In the genomic region with DNA sequence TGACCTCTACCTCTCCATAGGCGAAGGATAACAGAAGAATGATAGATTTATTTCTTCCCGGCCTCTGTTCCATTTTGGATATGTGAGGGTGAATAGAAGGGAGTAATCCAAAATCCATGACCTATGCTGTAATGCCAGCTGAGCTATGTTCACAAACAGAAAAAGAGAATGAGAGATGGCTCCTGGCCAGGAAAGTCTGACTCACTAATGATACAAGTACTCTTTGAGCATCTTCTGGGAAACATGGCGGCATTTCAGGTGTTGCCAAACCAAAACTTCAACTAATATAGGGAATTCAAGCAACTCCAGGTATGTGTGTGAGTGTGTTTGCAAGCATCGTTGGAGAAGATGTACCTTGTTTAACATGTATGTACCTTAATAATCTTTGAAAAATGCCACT, we compare ENCODE assay signal across 8 cellular contexts. TPM values are rescaled to one million over a fixed set of nuclear protein-coding genes. Genes with fewer than 3 reads are reported as not detected.
DNase-seq lines count a peak whose midpoint lies in the region; ATAC-seq and TF ChIP-seq lines count a peak whose summit lies in the region.

No MANE protein-coding gene starts in this region.

- no peaks in the 10 kb centered on the region for H3K36me3 ChIP-seq in stomach

- no peak for TF ChIP-seq POLR2A in stomach (IDR thresholded peaks at IDR 0.05)

- in situ Hi-C loops in ACHN (cut with HindIII; ENCODE audit: low pct_ligation_motif_present, low pct_unique_long_range_greater_than_20kb, low sequenced_read_pairs): no loop called here

- TF ChIP-seq EP300 in stomach (IDR thresholded peaks at IDR 0.05): no peak

- 65 to 83% (median 68%) methylated on average over 4 of the region's 4 CpGs for WGBS in stomach, 5 donors

- no peak overlapping the region for H3K27ac Mint-ChIP-seq in activated T-helper 17 cell treated with anti-CD3 and anti-CD28 coated beads, Interleukin-2, amount 50 U/mL, for 72 hours

- intact Hi-C loops in left colon (cut with DNase I, micrococcal nuclease): no loop called here
- intact Hi-C loops in stomach (cut with DNase I; ENCODE audit: low total_unique reads): no loop called here

- H3K4me1 ChIP-seq in stomach: peaks cover 0 to 59% (median 29%) of the 10 kb centered on the region in 4 donors

- H3K9me3 Mint-ChIP-seq in activated T-helper 17 cell treated with anti-CD3 and anti-CD28 coated beads, Interleukin-2, amount 50 U/mL, for 72 hours: no peaks in the 10 kb centered on the region

- H3K4me3 ChIP-seq in stomach: no peak overlapping the region

- no peak overlapping the region for H3K4me3 Mint-ChIP-seq in activated T-helper 17 cell treated with anti-CD3 and anti-CD28 coated beads, Interleukin-2, amount 50 U/mL, for 72 hours

- ATAC-seq in activated T-helper 17 cell treated with anti-CD3 and anti-CD28 coated beads, Interleukin-2, amount 50 U/mL, for 72 hours (replicated peaks): peak; percentile 38
- ATAC-seq in left colon: no peak
- no peak for ATAC-seq in HG03045 (IDR thresholded peaks at IDR 0.05; ENCODE audit: unreplicated experiment)
- no peak for ATAC-seq in HG02981 (IDR thresholded peaks at IDR 0.05; ENCODE audit: unreplicated experiment)

- no peak overlapping the region for H3K27ac ChIP-seq in stomach

- DNase-seq in ACHN (peak; percentile 67), HS-27A (ENCODE audit: low read depth) (peak; percentile 50), left colon (peak; percentile 33 to 41), stomach (peak; percentile 82), NCI-H187 treated with DMSO at 0.1 percent for 48 hours (lab: John Stamatoyannopoulos, UW) (no peak)

- no peak for TF ChIP-seq CTCF in stomach (IDR thresholded peaks at IDR 0.05)

- H3K9me3 ChIP-seq in stomach: no peaks in the 10 kb centered on the region

- H3K36me3 Mint-ChIP-seq in activated T-helper 17 cell treated with anti-CD3 and anti-CD28 coated beads, Interleukin-2, amount 50 U/mL, for 72 hours (ENCODE audit: low read depth): peaks cover 8% of the 10 kb centered on the region

- H3K4me1 Mint-ChIP-seq in activated T-helper 17 cell treated with anti-CD3 and anti-CD28 coated beads, Interleukin-2, amount 50 U/mL, for 72 hours: peaks cover 15% of the 10 kb centered on the region

- no peaks in the 10 kb centered on the region for H3K27me3 ChIP-seq in stomach

- no peaks in the 10 kb centered on the region for H3K27me3 Mint-ChIP-seq in activated T-helper 17 cell treated with anti-CD3 and anti-CD28 coated beads, Interleukin-2, amount 50 U/mL, for 72 hours

RNA-seq across cellular contexts. Expression of gene MED13L, which starts 55.1 kb away (rescaled TPM):
- 10 to 100 TPM; 49.9 to 56.2 TPM for total RNA-seq in activated T-helper 17 cell treated with anti-CD3 and anti-CD28 coated beads, Interleukin-2, amount 50 U/mL, for 72 hours
- total RNA-seq in left colon: 100 to 1,000 TPM in 1 of 2 donors, 10 to 100 TPM in 1; 94.2 to 106 TPM
- total RNA-seq in stomach: 100 to 1,000 TPM in 3 of 5 donors, 10 to 100 TPM in 2; 56.2 to 305 (median 122) TPM
- 10 to 100 TPM; 10.4 to 14.5 (median 12.4) TPM for polyA plus RNA-seq in stomach
